In genomic region chr12:7131502-7131866, GRCh38 we compare ENCODE assay signal across 8 cellular contexts. TPM values are rescaled to one million over a fixed set of nuclear protein-coding genes. Genes with fewer than 3 reads are reported as not detected.
DNase-seq lines count a peak whose midpoint lies in the region; ATAC-seq and TF ChIP-seq lines count a peak whose summit lies in the region.

No MANE protein-coding gene starts in this region.

- WGBS in neuronal stem cell (ENCODE audit: extremely low coverage in 2 of 2, insufficient read length in 2 of 2, insufficient replicate concordance in 1 of 2), 2 donors: no CpG with 5 or more reads among the region's 7 CpGs

- no peak overlapping the region for H3K23ac ChIP-seq in neuronal stem cell (ENCODE audit: low read depth, low read length, poor library complexity)

- no peak for TF ChIP-seq CTCF in choroid plexus epithelial cell (conservative IDR thresholded peaks at IDR 0.05; ENCODE audit: low read depth, low read length)

- peak overlapping the region; percentile 97 for H2AK5ac ChIP-seq in neuronal stem cell (ENCODE audit: low read depth, low read length)

- peak overlapping the region; percentile 66 for H3K9ac ChIP-seq in neuronal stem cell (ENCODE audit: low read depth, low read length, poor library complexity)

- no peaks in the 10 kb centered on the region for H3K79me1 ChIP-seq in neuronal stem cell (ENCODE audit: low read depth, low read length)

- peaks cover 0 to 20% (median 0%) of the 10 kb centered on the region in 3 experiments for H3K27me3 ChIP-seq in neuronal stem cell (ENCODE audit: control insufficient read depth in 3 of 3, insufficient read depth in 3 of 3, low read depth in 1 of 3, low read length in 3 of 3)

- H3K4me2 ChIP-seq in neuronal stem cell (ENCODE audit: insufficient read depth, low read length, poor library complexity, severe bottlenecking): peak overlapping the region; percentile 97

- H3K18ac ChIP-seq in neuronal stem cell (ENCODE audit: low read length): peak overlapping the region; percentile 41

- H2BK12ac ChIP-seq in neuronal stem cell (ENCODE audit: low read length): peak overlapping the region; percentile 82

- H2AFZ ChIP-seq in neuronal stem cell (ENCODE audit: low read length): peak overlapping the region; percentile 98

- peaks cover 9 to 20% of the 10 kb centered on the region in 2 donors for H3K4me1 ChIP-seq in neuronal stem cell (ENCODE audit: control insufficient read depth in 2 of 2, insufficient read depth in 1 of 2, low read depth in 1 of 2, low read length in 2 of 2)

- no peak overlapping the region for H4K8ac ChIP-seq in neuronal stem cell (ENCODE audit: low read depth, low read length)

- peak; percentile 64 for DNase-seq in NCI-H69 (lab: John Stamatoyannopoulos, UW)
- DNase-seq in choroid plexus epithelial cell (ENCODE audit: low read depth): no peak
- DNase-seq in neuronal stem cell (ENCODE audit: low spot score): no peak
- no peak for DNase-seq in effector CD8-positive, alpha-beta T cell (lab: John Stamatoyannopoulos, UW)
- no peak for DNase-seq in activated CD4-positive, CD25-positive, alpha-beta regulatory T cell treated with anti-CD3 and anti-CD28 coated beads, Interleukin-2, amount 50 U/mL, for 72 hours
- no peak for DNase-seq in 8988T

- no peak overlapping the region for H2BK15ac ChIP-seq in neuronal stem cell (ENCODE audit: low read length)

- peak overlapping the region; percentile 87; the same call in 1 of the 2 replicates for H3K4me3 ChIP-seq in GM08714 (ENCODE audit: low read length)
- H3K4me3 ChIP-seq in choroid plexus epithelial cell (ENCODE audit: low read depth, low read length): peak overlapping the region; percentile 75
- peak overlapping the region; percentile 89 for H3K4me3 ChIP-seq in neuronal stem cell (ENCODE audit: low read length in 2 of 2)

- no peak overlapping the region for H2BK5ac ChIP-seq in neuronal stem cell (ENCODE audit: low read length)

- H3K9me3 ChIP-seq in neuronal stem cell (replicated peaks in 1 of 2; ENCODE audit: control insufficient read depth in 2 of 2, insufficient read depth in 1 of 2, low read depth in 1 of 2, low read length in 2 of 2): no peaks in the 10 kb centered on the region

- peak overlapping the region; percentile 75 for H3K14ac ChIP-seq in neuronal stem cell (ENCODE audit: low read length)

- H3K27ac ChIP-seq in neuronal stem cell (replicated peaks; ENCODE audit: low read length): no peak overlapping the region

- ATAC-seq in HG03159 (IDR thresholded peaks at IDR 0.05; ENCODE audit: unreplicated experiment): no peak

- H3K36me3 ChIP-seq in neuronal stem cell (replicated peaks in 1 of 2; ENCODE audit: control insufficient read depth in 2 of 2, insufficient read depth in 2 of 2, low read length in 2 of 2): peaks cover 18 to 35% of the 10 kb centered on the region in 2 donors

- H4K91ac ChIP-seq in neuronal stem cell (ENCODE audit: low read depth, low read length, poor library complexity): no peak overlapping the region

- no peak overlapping the region for H2BK120ac ChIP-seq in neuronal stem cell (ENCODE audit: low read depth, low read length)

- no peak overlapping the region for H3K4ac ChIP-seq in neuronal stem cell (ENCODE audit: low read length)

RNA-seq across cellular contexts. Expression of gene CLSTN3, which starts 1.3 kb away (rescaled TPM):
- 26.6 TPM for polyA plus RNA-seq in neuronal stem cell (2013, experiment 1 of 2)
- 26.6 TPM for polyA plus RNA-seq in neuronal stem cell (2013, experiment 2 of 2)

RNA-seq across cellular contexts. Expression of gene RBP5, which starts 2.8 kb away (rescaled TPM):
- polyA plus RNA-seq in neuronal stem cell (2013, experiment 1 of 2): 0.46 TPM
- polyA plus RNA-seq in neuronal stem cell (2013, experiment 2 of 2): 0.64 TPM

RNA-seq across cellular contexts. Expression of gene C1RL, which starts 22.5 kb away (rescaled TPM):
- polyA plus RNA-seq in neuronal stem cell (2013, experiment 1 of 2): 22.9 TPM
- polyA plus RNA-seq in neuronal stem cell (2013, experiment 2 of 2): 21.6 TPM

RNA-seq across cellular contexts. Expression of gene C1R, which starts 39.2 kb away (rescaled TPM):
- polyA plus RNA-seq in neuronal stem cell (2013, experiment 1 of 2): 7.2 TPM
- 7.5 TPM for polyA plus RNA-seq in neuronal stem cell (2013, experiment 2 of 2)

RNA-seq across cellular contexts. Expression of gene PEX5, which starts 58.0 kb away (rescaled TPM):
- 21.3 TPM for polyA plus RNA-seq in neuronal stem cell (2013, experiment 1 of 2)
- 22.3 TPM for polyA plus RNA-seq in neuronal stem cell (2013, experiment 2 of 2)
